22 cellular contexts compared by ENCODE assay signal in the genomic region with DNA sequence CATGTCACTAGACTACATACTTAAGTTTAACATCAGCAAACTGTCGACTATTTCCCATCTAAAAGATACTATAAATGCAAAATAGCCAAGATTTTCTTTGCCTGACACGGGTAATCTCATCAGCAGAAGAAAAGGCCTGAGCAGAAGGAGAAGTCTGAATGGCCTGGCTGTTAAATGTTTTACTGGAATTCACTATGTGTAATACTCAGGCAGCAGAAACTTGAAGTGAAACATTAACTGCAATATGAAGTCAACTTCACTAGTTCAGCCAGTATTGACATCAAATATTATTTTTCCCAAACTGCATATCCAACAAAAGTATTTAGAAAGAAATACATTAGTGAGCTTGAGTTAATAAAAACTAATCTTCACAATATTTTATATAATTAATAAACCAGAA. TPM values are rescaled to one million over a fixed set of nuclear protein-coding genes. Genes with fewer than 3 reads are reported as not detected.
DNase-seq lines count a peak whose midpoint lies in the region; TF ChIP-seq lines count a peak whose summit lies in the region.
"Had no signal": no experiment of that assay in that cellular context is flagged by ENCODE, and none has a peak within 500 bp of the region (broad histone marks: within the 10 kb centered on the region; RNA-seq: fewer than 3 reads in every experiment).

No MANE protein-coding gene starts in this region.

- DNase-seq in CD1c-positive myeloid dendritic cell (ENCODE audit: extremely low spot score) (peak; percentile 74), chondrocyte (ENCODE audit: low spot score) (no peak), mesenchymal stem cell (no peak), GM19238 (ENCODE audit: insufficient read length, low spot score) (no peak), posterior cingulate gyrus (no peak), NCI-H1105 treated with DMSO at 0.1 percent for 48 hours (lab: John Stamatoyannopoulos, UW) (no peak), islet precursor cell (no peak)
- DNase-seq: activated naive CD4-positive, alpha-beta T cell treated with Interleukin-2 at 50 U/mL for 16 hours; activated T-cell treated with anti-CD3 and anti-CD28 coated beads, Interleukin-2, amount 50 U/mL, for 24 hours; CD8-positive, alpha-beta T cell; central memory CD4-positive, alpha-beta T cell; DMS53; erythroblast; left colon; NCI-H2029; NCI-H446; T-helper 9 cell; upper lobe of left lung had no signal

- H3K14ac ChIP-seq in mesenchymal stem cell (ENCODE audit: low read length in 2 of 2): no peak overlapping the region

- H4K91ac ChIP-seq in mesenchymal stem cell (ENCODE audit: low read length): no peak overlapping the region

- POLR2A ChIA-PET in HEK293 (lab: Yijun Ruan, JAX): no interaction called here

- H3K36me3 ChIP-seq in HEK293 (ENCODE audit: control insufficient read depth in 2 of 2, insufficient read depth in 1 of 2, low read length in 2 of 2) (no peaks in the 10 kb centered on the region), mesenchymal stem cell (ENCODE audit: control insufficient read depth in 1 of 2, insufficient read depth in 2 of 2, low read depth in 1 of 2, low read length in 2 of 2) (no peaks in the 10 kb centered on the region)
- H3K36me3 ChIP-seq: gastroesophageal sphincter, neural progenitor cell, upper lobe of left lung had no signal

- no peaks in the 10 kb centered on the region for H3K27me3 ChIP-seq in mesenchymal stem cell (ENCODE audit: control insufficient read depth in 1 of 2, insufficient read depth in 1 of 2, low read length in 2 of 2)
- H3K27me3 ChIP-seq: gastroesophageal sphincter, neural progenitor cell, upper lobe of left lung had no signal

- 83% methylated on average over 2 of the region's 2 CpGs for WGBS in mesenchymal stem cell

- CTCF ChIA-PET in HEK293 (lab: Yijun Ruan, JAX): no interaction called here

- H3K18ac ChIP-seq in mesenchymal stem cell (ENCODE audit: low read depth in 1 of 2, low read length in 2 of 2): no peak overlapping the region

- intact Hi-C loops in posterior cingulate gyrus (cut with DNase I): no loop called here

- H3K4me3 ChIP-seq in HEK293 (ENCODE audit: low read depth, low read length) (no peak overlapping the region), mesenchymal stem cell (ENCODE audit: insufficient read depth in 1 of 2, low read depth in 1 of 2, low read length in 2 of 2) (no peak overlapping the region)
- H3K4me3 ChIP-seq: gastroesophageal sphincter, neural progenitor cell, SK-N-MC, upper lobe of left lung had no signal

- H3K23ac ChIP-seq in mesenchymal stem cell (ENCODE audit: low read length in 2 of 2): no peak overlapping the region

- H2BK5ac ChIP-seq in mesenchymal stem cell (ENCODE audit: low read depth, low read length, poor library complexity, severe bottlenecking): no peak overlapping the region

- no peak overlapping the region for H3K4me3 Mint-ChIP-seq in chondrocyte (ENCODE audit: unreplicated experiment)
- H3K4me3 Mint-ChIP-seq: activated T-cell treated with anti-CD3 and anti-CD28 coated beads, Interleukin-2, amount 50 U/mL, for 24 hours; CD8-positive, alpha-beta T cell; neural progenitor cell had no signal

- H3K9me3 ChIP-seq in HEK293 (ENCODE audit: control insufficient read depth, insufficient read depth, low read depth, low read length) (no peaks in the 10 kb centered on the region), mesenchymal stem cell (ENCODE audit: control insufficient read depth, low read length) (no peaks in the 10 kb centered on the region)
- H3K9me3 ChIP-seq: gastroesophageal sphincter, upper lobe of left lung had no signal

- H3K4me1 ChIP-seq in HEK293 (ENCODE audit: control insufficient read depth, insufficient read depth, low read length): no peaks in the 10 kb centered on the region
- peaks cover 2% of the 10 kb centered on the region for H3K4me1 ChIP-seq in mesenchymal stem cell (ENCODE audit: control insufficient read depth, insufficient read depth, low read depth, low read length)
- H3K4me1 ChIP-seq: neural progenitor cell had no signal

- no peak overlapping the region for H4K8ac ChIP-seq in mesenchymal stem cell (ENCODE audit: low read length)

- H2AFZ ChIP-seq in mesenchymal stem cell (ENCODE audit: low read depth, low read length): no peak overlapping the region
- H2AFZ ChIP-seq: neural progenitor cell had no signal

- peaks cover 22% of the 10 kb centered on the region for H3K4me1 Mint-ChIP-seq in chondrocyte (ENCODE audit: low read depth)
- H3K4me1 Mint-ChIP-seq: neural progenitor cell had no signal

- no peak overlapping the region for H3K4ac ChIP-seq in mesenchymal stem cell (ENCODE audit: low read depth in 1 of 2, low read length in 2 of 2)

- H2BK12ac ChIP-seq in mesenchymal stem cell (ENCODE audit: low read length in 2 of 2): no peak overlapping the region

- peaks cover 2% of the 10 kb centered on the region for H3K9me3 Mint-ChIP-seq in chondrocyte (ENCODE audit: low read depth)
- H3K9me3 Mint-ChIP-seq: activated T-cell treated with anti-CD3 and anti-CD28 coated beads, Interleukin-2, amount 50 U/mL, for 24 hours; CD8-positive, alpha-beta T cell; neural progenitor cell had no signal

- no peaks in the 10 kb centered on the region for H3K27me3 Mint-ChIP-seq in chondrocyte (ENCODE audit: low read depth)
- H3K27me3 Mint-ChIP-seq: activated T-cell treated with anti-CD3 and anti-CD28 coated beads, Interleukin-2, amount 50 U/mL, for 24 hours had no signal

- no peak overlapping the region for H2AK5ac ChIP-seq in mesenchymal stem cell (ENCODE audit: low read length, severe bottlenecking)

- no peak overlapping the region for H2BK120ac ChIP-seq in mesenchymal stem cell (ENCODE audit: low read depth, low read length)

- no peak overlapping the region for H3K27ac ChIP-seq in HEK293 (ENCODE audit: extremely low read depth, low read depth, low read length)
- H3K27ac ChIP-seq in mesenchymal stem cell (ENCODE audit: low read length, poor library complexity, severe bottlenecking): peak overlapping the region; percentile 85
- H3K27ac ChIP-seq: gastroesophageal sphincter, neural progenitor cell, SK-N-MC had no signal

- peaks cover 9% of the 10 kb centered on the region for H3K79me1 ChIP-seq in mesenchymal stem cell (replicated peaks; ENCODE audit: low read length, poor library complexity, severe bottlenecking)

- no peak overlapping the region for H3K9ac ChIP-seq in mesenchymal stem cell (ENCODE audit: low read length)
- H3K9ac ChIP-seq: neural progenitor cell had no signal

- H3K4me2 ChIP-seq in mesenchymal stem cell (ENCODE audit: low read length, poor library complexity, severe bottlenecking): no peak overlapping the region
- H3K4me2 ChIP-seq: neural progenitor cell had no signal

- H2BK15ac ChIP-seq in mesenchymal stem cell (ENCODE audit: low read depth, poor library complexity, severe bottlenecking): no peak overlapping the region

- TF ChIP-seq CTCF in HEK293 (tag by site-specific recombination; IDR thresholded peaks at IDR 0.05): no peak
- no peak for TF ChIP-seq CTCF in chondrocyte (IDR thresholded peaks at IDR 0.05)

- H3K27ac Mint-ChIP-seq in chondrocyte (ENCODE audit: unreplicated experiment): peak overlapping the region; percentile 74
- H3K27ac Mint-ChIP-seq: activated T-cell treated with anti-CD3 and anti-CD28 coated beads, Interleukin-2, amount 50 U/mL, for 24 hours; CD8-positive, alpha-beta T cell; neural progenitor cell had no signal

- no peaks in the 10 kb centered on the region for H3K36me3 Mint-ChIP-seq in chondrocyte (ENCODE audit: low read depth)
- H3K36me3 Mint-ChIP-seq: CD8-positive, alpha-beta T cell; neural progenitor cell had no signal

TF ChIP-seq in HEK293, 187 proteins besides CTCF, POLR2A, EP300 and RAD21 (continues in another document):
- no peak for TF ChIP-seq ZNF580 (tag by site-specific recombination; IDR thresholded peaks at IDR 0.05)
- no peak for TF ChIP-seq REST (tag by site-specific recombination; IDR thresholded peaks at IDR 0.05)
- TF ChIP-seq ZEB2 (tag by site-specific recombination; IDR thresholded peaks at IDR 0.05): no peak
- TF ChIP-seq, protein P1, sequence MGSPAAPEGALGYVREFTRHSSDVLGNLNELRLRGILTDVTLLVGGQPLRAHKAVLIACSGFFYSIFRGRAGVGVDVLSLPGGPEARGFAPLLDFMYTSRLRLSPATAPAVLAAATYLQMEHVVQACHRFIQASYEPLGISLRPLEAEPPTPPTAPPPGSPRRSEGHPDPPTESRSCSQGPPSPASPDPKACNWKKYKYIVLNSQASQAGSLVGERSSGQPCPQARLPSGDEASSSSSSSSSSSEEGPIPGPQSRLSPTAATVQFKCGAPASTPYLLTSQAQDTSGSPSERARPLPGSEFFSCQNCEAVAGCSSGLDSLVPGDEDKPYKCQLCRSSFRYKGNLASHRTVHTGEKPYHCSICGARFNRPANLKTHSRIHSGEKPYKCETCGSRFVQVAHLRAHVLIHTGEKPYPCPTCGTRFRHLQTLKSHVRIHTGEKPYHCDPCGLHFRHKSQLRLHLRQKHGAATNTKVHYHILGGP (tag by site-specific recombination; IDR thresholded peaks at IDR 0.05): no peak
- TF ChIP-seq ZNF350 (tag by site-specific recombination; IDR thresholded peaks at IDR 0.05): peak; percentile 16; the same call in 1 of the 2 replicates

RNA-seq across cellular contexts. Expression of gene DSE, which starts 6.4 kb away (rescaled TPM):
- 71.9 to 95.0 TPM (median 78.0 TPM) in 3 replicates for total RNA-seq in chondrocyte
- polyA plus RNA-seq in mesenchymal stem cell (2013, experiment 1 of 2): 32.5 TPM
- 32.4 TPM for polyA plus RNA-seq in mesenchymal stem cell (2013, experiment 2 of 2)
